ENCODE assay signal across 15 cellular contexts in the genomic region with DNA sequence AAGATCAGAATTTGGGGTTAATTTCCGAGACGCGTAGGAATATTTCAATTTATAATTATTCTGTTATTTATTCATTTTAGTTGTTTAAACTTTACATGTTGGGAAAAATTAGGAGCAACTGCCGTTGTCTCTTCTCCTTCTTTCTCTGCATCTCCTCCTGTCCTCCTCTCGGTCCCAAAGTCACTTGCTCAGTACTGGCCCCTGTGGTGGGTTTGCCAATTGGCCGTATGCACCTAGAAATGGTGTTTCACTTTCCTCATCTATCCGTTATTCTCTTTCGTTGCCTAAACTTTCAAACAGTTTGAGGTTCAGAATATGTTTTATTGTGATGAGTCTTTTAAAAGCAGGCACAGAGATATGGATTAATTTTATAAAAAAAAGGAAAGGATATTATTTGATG.
DNase-seq lines count a peak whose midpoint lies in the region; ATAC-seq and TF ChIP-seq lines count a peak whose summit lies in the region.
"Had no signal": no experiment of that assay in that cellular context is flagged by ENCODE, and none has a peak within 500 bp of the region (broad histone marks: within the 10 kb centered on the region; RNA-seq: fewer than 3 reads in every experiment).

No MANE protein-coding gene starts in this region.

- H3K27ac ChIP-seq in A673 (ENCODE audit: low read depth, low read length, poor library complexity, severe bottlenecking) = no peak overlapping the region
- H3K27ac ChIP-seq: BLaER1, PC-9, stomach had no signal

- H3K36me3 ChIP-seq in A673 (ENCODE audit: insufficient read depth, low read length, poor library complexity, severe bottlenecking) = no peaks in the 10 kb centered on the region
- H3K36me3 ChIP-seq: BLaER1, stomach had no signal

- DNase-seq in A673 (ENCODE audit: low spot score) (peak; percentile 19), SK-MEL-5 (ENCODE audit: low read depth, low spot score) (peak; percentile 40), fibroblast of villous mesenchyme (ENCODE audit: low read depth) (no peak), HuH-7.5 (ENCODE audit: low spot score) (no peak), globus pallidus (ENCODE audit: low spot score) (no peak)
- DNase-seq: activated CD4-positive, alpha-beta T cell treated with anti-CD3 and anti-CD28 coated beads, Interleukin-2, amount 10 ng/mL, durations not matched to agents 7 days and 5 days; GDM1; NCI-H2081; PC-9; stomach; T-cell had no signal

- H3K4me1 ChIP-seq in A673 (ENCODE audit: insufficient read depth, low read length, poor library complexity, severe bottlenecking) = no peaks in the 10 kb centered on the region
- H3K4me1 ChIP-seq: stomach had no signal

- peaks cover 22% of the 10 kb centered on the region for H3K27me3 ChIP-seq in A673 (replicated peaks; ENCODE audit: insufficient read depth, low read depth, low read length, poor library complexity)
- H3K27me3 ChIP-seq: BLaER1 had no signal

- in situ Hi-C loops in SK-MEL-5 (cut with HindIII; ENCODE audit: low pct_unique_long_range_greater_than_20kb, low sequenced_read_pairs) = no loop called here

- TF ChIP-seq CTCF in A673 (conservative IDR thresholded peaks at IDR 0.05; ENCODE audit: low read depth, low read length) (peak; percentile 46), GM12873 (IDR thresholded peaks at IDR 0.05; ENCODE audit: insufficient read depth, low read depth, low read length, missing control alignments) (peak; percentile 13), fibroblast of villous mesenchyme (IDR thresholded peaks at IDR 0.05; ENCODE audit: insufficient read depth, low read depth, low read length) (peak; percentile 46)

- POLR2A ChIA-PET in A673 (lab: Charles Lee; ENCODE audit: low non-redundant PET) = no interaction called here

- intact Hi-C loops in A673 (cut with micrococcal nuclease; ENCODE audit: unreplicated experiment) = no loop called here

- ATAC-seq in GM18861 (IDR thresholded peaks at IDR 0.05; ENCODE audit: unreplicated experiment) (no peak), HG03442 (IDR thresholded peaks at IDR 0.05; ENCODE audit: unreplicated experiment) (no peak)
- ATAC-seq: T-cell had no signal

- CTCF ChIA-PET in A673 (lab: Charles Lee) = no interaction called here

- H3K9me3 ChIP-seq in A673 (ENCODE audit: low read depth, low read length, poor library complexity, severe bottlenecking) = no peaks in the 10 kb centered on the region
- H3K9me3 ChIP-seq: stomach had no signal

- BruUV-seq in A673 (replicated peaks; lab: Mats Ljungman, UMichigan) = no TSS peak

- no peak overlapping the region for H3K4me3 ChIP-seq in A673 (ENCODE audit: low read depth, low read length, poor library complexity, severe bottlenecking)
- no peak overlapping the region for H3K4me3 ChIP-seq in fibroblast of villous mesenchyme (ENCODE audit: low read depth, low read length)
- H3K4me3 ChIP-seq: BLaER1, PC-9, stomach had no signal

Comparison
In these comparisons a context has a peak if more than half of its experiments do, and no peak if none do; other contexts are left out.
1. DNase-seq: peak in A673 (single experiment) and SK-MEL-5 (single experiment); none in fibroblast of villous mesenchyme (single experiment), HuH-7.5 (single experiment) and globus pallidus (single experiment).
2. Peak in every context shown above with its lines, with median percentiles within 50 percentile points of each other: CTCF ChIP-seq.